Comparison of ENCODE assay signal across 12 cellular contexts in the genomic region with DNA sequence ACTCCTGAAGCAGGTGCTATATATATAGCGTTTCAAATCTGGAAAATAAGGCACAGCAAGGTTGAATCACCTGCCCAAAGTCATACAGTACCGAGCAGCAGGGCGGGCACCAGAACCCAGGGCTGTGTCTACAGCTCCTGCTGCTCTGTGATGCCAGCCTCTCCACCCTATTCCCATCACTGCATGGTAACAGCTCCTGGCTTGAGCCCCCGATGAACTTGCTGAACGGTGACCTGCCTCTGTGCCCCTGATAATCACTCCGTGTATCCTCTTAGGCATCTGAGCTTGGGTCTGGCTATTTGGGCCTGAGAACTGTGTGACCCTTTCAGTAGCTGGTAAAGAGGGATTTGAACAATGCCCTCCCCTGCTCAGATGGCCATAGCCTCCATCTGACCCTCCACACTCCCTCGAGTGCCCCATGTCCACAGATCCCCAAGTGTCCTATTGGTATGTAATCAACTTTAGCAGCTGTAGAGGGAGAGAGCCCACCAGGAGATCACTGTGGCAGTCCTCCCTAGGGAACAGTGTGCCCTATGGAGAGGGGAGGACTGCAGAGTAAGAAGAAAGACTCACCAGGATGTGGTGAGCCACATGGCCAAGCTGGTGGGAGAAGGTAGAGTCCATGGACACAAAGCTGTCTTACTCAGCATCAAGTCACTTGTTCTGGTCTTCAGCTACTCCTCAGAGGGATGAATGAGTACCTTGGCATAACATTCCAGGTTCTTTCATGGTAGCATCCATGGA. TPM values are rescaled to one million over a fixed set of nuclear protein-coding genes. Genes with fewer than 3 reads are reported as not detected.
A peak's percentile ranks its signal among the peaks of the same experiment; 100 is the strongest.
DNase-seq lines count a peak whose midpoint lies in the region; TF ChIP-seq lines count a peak whose summit lies in the region.
"Had no signal": no experiment of that assay in that cellular context is flagged by ENCODE, and none has a peak within 500 bp of the region (broad histone marks: within the 10 kb centered on the region; RNA-seq: fewer than 3 reads in every experiment).

No MANE protein-coding gene starts in this region.

- DNase-seq in EL, result peak; percentile 65
- DNase-seq in MM.1S, result no peak
- DNase-seq in ecto neural progenitor cell (ENCODE audit: low spot score), result peak; percentile 36
- DNase-seq in osteoblast (ENCODE audit: insufficient read length, low spot score, missing footprints), result no peak
- DNase-seq in epidermal melanocyte (ENCODE audit: insufficient read length, low spot score), result no peak
- no peak for DNase-seq in posterior cingulate gyrus
- DNase-seq in anterior cingulate cortex (lab: John Stamatoyannopoulos, UW), result no peak
- DNase-seq: activated CD4-positive, alpha-beta memory T cell treated with anti-CD3 and anti-CD28 coated beads for 36 hours; activated naive CD8-positive, alpha-beta T cell treated with anti-CD3 and anti-CD28 coated beads for 36 hours; NCI-H1930; stimulated activated CD4-positive, alpha-beta T cell treated with anti-CD3 and anti-CD28 coated beads, Interleukin-4, amount 100 ng/mL, for 4 hours had no signal

- H3K9me2 ChIP-seq in MM.1S (replicated peaks; ENCODE audit: insufficient read depth, low read length), result no peaks in the 10 kb centered on the region

- H3K9ac ChIP-seq in MM.1S (ENCODE audit: low read length), result no peak overlapping the region

- H3K4me3 ChIP-seq in MM.1S (ENCODE audit: low read length) (no peak overlapping the region), osteoblast (ENCODE audit: insufficient read depth, low read length) (peak overlapping the region; percentile 89)

- no peaks in the 10 kb centered on the region for H3F3A ChIP-seq in MM.1S (ENCODE audit: insufficient read depth, low read length)

- H3K36me3 ChIP-seq in MM.1S (replicated peaks; ENCODE audit: insufficient read depth, low read length), result no peaks in the 10 kb centered on the region
- H3K36me3 ChIP-seq in osteoblast (ENCODE audit: insufficient read depth, low read length), result no peaks in the 10 kb centered on the region

- H3K4me1 ChIP-seq in MM.1S (ENCODE audit: low read length), result peaks cover 15% of the 10 kb centered on the region
- H3K4me1 ChIP-seq in osteoblast (ENCODE audit: insufficient read depth, low read length), result peaks cover 65% of the 10 kb centered on the region
- H3K4me1 ChIP-seq: psoas muscle had no signal

- H3K27me3 ChIP-seq in MM.1S (replicated peaks; ENCODE audit: insufficient read depth, low read length), result no peaks in the 10 kb centered on the region
- no peaks in the 10 kb centered on the region for H3K27me3 ChIP-seq in osteoblast (ENCODE audit: insufficient read depth, low read length)

- H3K4me2 ChIP-seq in MM.1S (ENCODE audit: low read depth, low read length) (peak overlapping the region; percentile 100; the same call in 1 of the 2 replicates), osteoblast (ENCODE audit: insufficient read depth, low read length) (peak overlapping the region; percentile 83)

- H3K79me2 ChIP-seq in MM.1S (ENCODE audit: low read length) (no peaks in the 10 kb centered on the region), osteoblast (ENCODE audit: insufficient read depth, low read length) (peaks cover 71% of the 10 kb centered on the region)

- no peak overlapping the region for H2AFZ ChIP-seq in MM.1S (ENCODE audit: low read length)
- no peak overlapping the region for H2AFZ ChIP-seq in osteoblast (ENCODE audit: low read length)

- H4K20me1 ChIP-seq in MM.1S (ENCODE audit: insufficient read depth, low read length), result no peaks in the 10 kb centered on the region
- peaks cover 8% of the 10 kb centered on the region for H4K20me1 ChIP-seq in osteoblast (ENCODE audit: insufficient read depth, low read length)

- H3K27ac ChIP-seq in MM.1S (ENCODE audit: low read length), result no peak overlapping the region
- peak overlapping the region; percentile 88 for H3K27ac ChIP-seq in osteoblast (ENCODE audit: low read depth, low read length)

- TF ChIP-seq CTCF in MM.1S (IDR thresholded peaks at IDR 0.05; ENCODE audit: low read length), result no peak
- TF ChIP-seq CTCF in osteoblast (IDR thresholded peaks at IDR 0.05; ENCODE audit: extremely low read depth, low read depth, low read length), result no peak

- H3K9me3 ChIP-seq in MM.1S (replicated peaks; ENCODE audit: insufficient read depth, low read length), result no peaks in the 10 kb centered on the region
- no peaks in the 10 kb centered on the region for H3K9me3 ChIP-seq in osteoblast (ENCODE audit: low read depth, low read length)
- H3K9me3 ChIP-seq: psoas muscle had no signal

- intact Hi-C loops in posterior cingulate gyrus (cut with DNase I), result loop anchor here (5.0 kb wide), 1 partner anchor 41 kb away; no protein-coding TSS in a partner anchor

RNA-seq across cellular contexts. Expression of a gene that starts 1.1 kb away (rescaled TPM):
- 45.6 and 50.1 TPM in 2 replicates for total RNA-seq in osteoblast
- total RNA-seq: activated CD4-positive, alpha-beta memory T cell treated with anti-CD3 and anti-CD28 coated beads for 36 hours; activated naive CD8-positive, alpha-beta T cell treated with anti-CD3 and anti-CD28 coated beads for 36 hours had no signal

Comparison
In these comparisons a context has a peak if more than half of its experiments do, and no peak if none do; other contexts are left out.
1. DNase-seq: peak in EL (single experiment) and ecto neural progenitor cell (single experiment); none in MM.1S (single experiment), osteoblast (single experiment), epidermal melanocyte (single experiment), posterior cingulate gyrus (0 of 10) and anterior cingulate cortex (0 of 58).